In genomic region chr13:24215007-24215633, GRCh38 we compare ENCODE assay signal across 13 cellular contexts. TPM values are rescaled to one million over a fixed set of nuclear protein-coding genes. Genes with fewer than 3 reads are reported as not detected.
DNase-seq lines count a peak whose midpoint lies in the region; ATAC-seq lines count a peak whose summit lies in the region.
"Had no signal": no experiment of that assay in that cellular context is flagged by ENCODE, and none has a peak within 500 bp of the region (broad histone marks: within the 10 kb centered on the region; RNA-seq: fewer than 3 reads in every experiment).

No MANE protein-coding gene starts in this region.

- ATAC-seq in GM18873 (IDR thresholded peaks at IDR 0.05; ENCODE audit: low FRiP score, unreplicated experiment) (peak; percentile 39), HG02623 (IDR thresholded peaks at IDR 0.05; ENCODE audit: unreplicated experiment) (peak; percentile 36)

- DNase-seq in NAMALWA (ENCODE audit: low spot score) (peak; percentile 59), renal cortical epithelial cell (ENCODE audit: low read depth) (peak; percentile 35), 8988T (no peak)
- no peak for DNase-seq in stimulated activated CD4-positive, alpha-beta T cell treated with anti-CD3 and anti-CD28 coated beads, Interleukin-12 subunit alpha, Interleukin-12 subunit beta, amount 100 ng/mL, for 4 hours
- no peak for DNase-seq in stimulated activated CD4-positive, alpha-beta T cell treated with anti-CD3 and anti-CD28 coated beads, Interleukin-4, amount 100 ng/mL, for 1 hour
- DNase-seq in central memory CD4-positive, alpha-beta T cell: no peak
- DNase-seq: activated CD8-positive, alpha-beta memory T cell treated with anti-CD3 and anti-CD28 coated beads, Interleukin-2, amount 50 U/mL, for 48 hours; DMS 273 treated with DMSO at 0.1 percent for 48 hours; NK-92 treated with Interleukin-12 subunit alpha and Interleukin-12 subunit beta, amount 100 ng/mL, for 24 hours; stimulated activated CD4-positive, alpha-beta T cell treated with anti-CD3 and anti-CD28 coated beads, Interleukin-2, amount 100 ng/mL, for 48 hours; T-helper 1 cell had no signal

RNA-seq across cellular contexts. Expression of gene SPATA13, which starts 54.6 kb away (rescaled TPM):
- total RNA-seq in renal cortical epithelial cell: 7.3 and 27.4 TPM in 2 replicates

Comparison
In these comparisons a context has a peak if more than half of its experiments do, and no peak if none do; other contexts are left out.
1. DNase-seq: peak in NAMALWA (single experiment) and renal cortical epithelial cell (single experiment); none in stimulated activated CD4-positive, alpha-beta T cell treated with anti-CD3 and anti-CD28 coated beads, Interleukin-12 subunit alpha, Interleukin-12 subunit beta, amount 100 ng/mL, for 4 hours (single experiment), stimulated activated CD4-positive, alpha-beta T cell treated with anti-CD3 and anti-CD28 coated beads, Interleukin-4, amount 100 ng/mL, for 1 hour (single experiment), 8988T (single experiment) and central memory CD4-positive, alpha-beta T cell (single experiment).